Comparison of ENCODE assay signal across 35 cellular contexts in the genomic region with DNA sequence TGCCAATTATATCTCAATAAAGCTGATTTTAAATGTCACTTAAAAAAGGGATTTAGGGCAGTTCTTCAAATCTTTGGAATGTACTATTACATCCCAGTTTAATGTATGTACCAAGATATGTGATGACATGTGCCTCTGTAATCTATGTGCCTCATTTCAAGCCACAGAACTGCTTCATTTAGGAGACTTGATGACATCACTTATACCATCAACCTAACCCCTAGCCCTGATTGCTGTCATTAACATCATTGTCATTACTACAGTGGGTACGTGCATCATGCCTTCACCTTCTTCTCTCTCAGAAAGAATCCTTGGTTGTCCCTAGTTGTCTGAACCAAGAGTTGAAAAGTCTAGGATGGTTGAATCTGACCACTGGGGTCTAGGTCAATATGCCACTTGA.
DNase-seq lines count a peak whose midpoint lies in the region; ATAC-seq, FAIRE-seq and TF ChIP-seq lines count a peak whose summit lies in the region.
"Had no signal": no experiment of that assay in that cellular context is flagged by ENCODE, and none has a peak within 500 bp of the region (broad histone marks: within the 10 kb centered on the region; RNA-seq: fewer than 3 reads in every experiment).

No MANE protein-coding gene starts in this region.

- H4K5ac ChIP-seq in H1 (ENCODE audit: insufficient read length, low read depth, low read length) = no peak overlapping the region

- TF ChIP-seq EP300 in HepG2 (IDR thresholded peaks at IDR 0.05; ENCODE audit: low read depth in 2 of 2, low read length in 2 of 2) = no peak
- TF ChIP-seq EP300 in HepG2 (CRISPR knock-in tag; IDR thresholded peaks at IDR 0.05; ENCODE audit: borderline replicate concordance) = no peak
- no peak for TF ChIP-seq EP300 in H1 (IDR thresholded peaks at IDR 0.05; ENCODE audit: borderline replicate concordance in 1 of 2, low read depth in 2 of 2, low read length in 2 of 2)

- H3K23ac ChIP-seq in H1 (ENCODE audit: insufficient read length) (no peak overlapping the region), trophoblast cell (ENCODE audit: low read length) (no peak overlapping the region)

- H3K4me2 ChIP-seq in HepG2 (ENCODE audit: low read depth, low read length) (no peak overlapping the region), H1 (ENCODE audit: insufficient read depth in 1 of 2, low read depth in 2 of 2, low read length in 2 of 2) (no peak overlapping the region), trophoblast cell (ENCODE audit: low read length) (no peak overlapping the region)
- H3K4me2 ChIP-seq: A549; BLaER1; BLaER1 treated with 17β-estradiol and CSF1 and Interleukin-3, amounts not matched to agents 10 nM and 100 nM had no signal

- H2AFZ ChIP-seq in HepG2 (ENCODE audit: low read length) = no peak overlapping the region
- no peak overlapping the region for H2AFZ ChIP-seq in H1 (ENCODE audit: low read length)
- no peak overlapping the region for H2AFZ ChIP-seq in trophoblast cell (ENCODE audit: insufficient read depth, low read length, poor library complexity)

- H2AK5ac ChIP-seq in H1 (ENCODE audit: low read depth, low read length) (0 out of 2 replicates have a peak overlapping the region, but pooled peaks have one; percentile 2), trophoblast cell (ENCODE audit: low read length) (no peak overlapping the region)

- no peak overlapping the region for H3K56ac ChIP-seq in H1 (replicated peaks; ENCODE audit: insufficient read length, low read depth, low read length)

- H3K9ac ChIP-seq in HepG2 (ENCODE audit: insufficient read depth, low read depth, low read length) (no peak overlapping the region), H1 (replicated peaks in 1 of 4; ENCODE audit: extremely low read depth in 1 of 4, low read depth in 3 of 4, low read length in 3 of 4) (no peak overlapping the region), trophoblast cell (ENCODE audit: low read length) (no peak overlapping the region)
- H3K9ac ChIP-seq: BLaER1; BLaER1 treated with 17β-estradiol and CSF1 and Interleukin-3, amounts not matched to agents 10 nM and 100 nM had no signal

- no peak overlapping the region for H3K27ac ChIP-seq in HepG2 (ENCODE audit: extremely low read length, insufficient read depth, low read length)
- H3K27ac ChIP-seq in right lobe of liver = no peak overlapping the region
- H3K27ac ChIP-seq in HEK293 (ENCODE audit: extremely low read depth, low read depth, low read length) = no peak overlapping the region
- no peak overlapping the region for H3K27ac ChIP-seq in H1 (ENCODE audit: low read depth, low read length)
- H3K27ac ChIP-seq in trophoblast cell (ENCODE audit: low read depth, low read length) = no peak overlapping the region
- H3K27ac ChIP-seq: 22Rv1; A549; BLaER1; BLaER1 treated with 17β-estradiol and CSF1 and Interleukin-3, amounts not matched to agents 10 nM and 100 nM; C4-2B had no signal

- DNase-seq in HepG2 (ENCODE audit: low spot score) = no peak
- DNase-seq in right lobe of liver = no peak
- DNase-seq in H1 (ENCODE audit: low read depth in 1 of 2, low spot score in 2 of 2) = no peak
- DNase-seq in trophoblast cell = peak; percentile 45 to 53
- no peak for DNase-seq in NCI-H526 (lab: John Stamatoyannopoulos, UW)
- DNase-seq: 8988T; ACHN; AML-193; BE2C; C1 segment of cervical spinal cord; Caco-2; Calu3; CD4-positive, alpha-beta memory T cell; CD4-positive, alpha-beta T cell; CD4-positive, CD25-positive, alpha-beta regulatory T cell; CD8-positive, alpha-beta memory T cell; CD8-positive, alpha-beta T cell; COR-L47; DMS 273 treated with DMSO at 0.1 percent for 48 hours; DMS153; DMS53; DMS79; DMS79 treated with DMSO at 0.1 percent for 48 hours; DND-41; EL had no signal

- no TSS peak for BruUV-seq in HepG2 (replicated peaks; lab: Mats Ljungman, UMichigan)

- 0% methylated on average over 1 of the region's 1 CpG for WGBS in HepG2 (ENCODE audit: low lambda C conversion rate)
- WGBS in right lobe of liver (ENCODE audit: insufficient coverage, low coverage, low lambda C conversion rate, missing lambda C conversion rate) = 56% methylated on average over 1 of the region's 1 CpG
- 73% methylated on average over 1 of the region's 1 CpG; no CpG with 5 or more reads in 1 of the 2 experiments for WGBS in H1 (ENCODE audit: extremely low coverage in 1 of 2, insufficient coverage in 1 of 2, insufficient read length in 1 of 2, insufficient replicate concordance in 2 of 2, low coverage in 1 of 2, low lambda C conversion rate in 2 of 2, missing lambda C conversion rate in 1 of 2), 2 experiments
- WGBS in trophoblast cell (ENCODE audit: extremely low coverage, insufficient coverage, insufficient read length) = no CpG with 5 or more reads among the region's 1 CpG

- H3K4me3 ChIP-seq in HepG2 (replicated peaks in 1 of 3; ENCODE audit: insufficient read depth in 1 of 3, low read depth in 2 of 3, low read length in 3 of 3) (no peak overlapping the region), right lobe of liver (no peak overlapping the region), HEK293 (ENCODE audit: low read depth, low read length) (no peak overlapping the region), H1 (ENCODE audit: extremely low read depth in 1 of 4, insufficient read depth in 2 of 4, low read depth in 3 of 4, low read length in 4 of 4) (no peak overlapping the region), trophoblast cell (ENCODE audit: low read depth, low read length) (no peak overlapping the region)
- H3K4me3 ChIP-seq: A549; BLaER1; BLaER1 treated with 17β-estradiol and CSF1 and Interleukin-3, amounts not matched to agents 10 nM and 100 nM had no signal

- H3K27me3 ChIP-seq in HepG2 (ENCODE audit: control insufficient read depth in 1 of 2, insufficient read depth in 2 of 2, low read length in 2 of 2) = no peaks in the 10 kb centered on the region
- H3K27me3 ChIP-seq in right lobe of liver = no peaks in the 10 kb centered on the region
- no peaks in the 10 kb centered on the region for H3K27me3 ChIP-seq in H1 (replicated peaks in 1 of 4; ENCODE audit: control insufficient read depth in 3 of 4, extremely low read depth in 1 of 4, insufficient read depth in 3 of 4, low read length in 3 of 4)
- no peaks in the 10 kb centered on the region for H3K27me3 ChIP-seq in trophoblast cell (ENCODE audit: insufficient read depth, low read length)
- H3K27me3 ChIP-seq: BE2C; BLaER1; BLaER1 treated with 17β-estradiol and CSF1 and Interleukin-3, amounts not matched to agents 10 nM and 100 nM had no signal

- intact Hi-C loops in HepG2 (cut with micrococcal nuclease; ENCODE audit: unreplicated experiment) (no loop called here), right lobe of liver (cut with DNase I) (no loop called here)

- H3K14ac ChIP-seq in H1 (ENCODE audit: insufficient read length) = no peak overlapping the region
- H3K14ac ChIP-seq in trophoblast cell (ENCODE audit: low read length) = no peak overlapping the region

- H3K9me3 ChIP-seq in HepG2 (ENCODE audit: low read length) (no peaks in the 10 kb centered on the region), right lobe of liver (no peaks in the 10 kb centered on the region), HEK293 (ENCODE audit: control insufficient read depth, insufficient read depth, low read depth, low read length) (no peaks in the 10 kb centered on the region), H1 (ENCODE audit: insufficient read depth in 2 of 2, low read depth in 1 of 2, low read length in 1 of 2) (peaks cover 2 to 6% of the 10 kb centered on the region in 2 experiments; a peak in 1 of 4 replicates), trophoblast cell (ENCODE audit: insufficient read depth, low read depth, low read length) (no peaks in the 10 kb centered on the region)
- H3K9me3 ChIP-seq: A549, BE2C, Caco-2 had no signal

- H2BK15ac ChIP-seq in H1 (ENCODE audit: low read length) = no peak overlapping the region

- H2BK5ac ChIP-seq in H1 (ENCODE audit: low read depth, low read length) (no peak overlapping the region), trophoblast cell (ENCODE audit: low read depth, low read length, poor library complexity) (no peak overlapping the region)

- no peak overlapping the region for H4K12ac ChIP-seq in trophoblast cell (ENCODE audit: low read depth, low read length)

- no peak overlapping the region for H4K91ac ChIP-seq in H1 (replicated peaks; ENCODE audit: insufficient read length, low read length)
- no peak overlapping the region for H4K91ac ChIP-seq in trophoblast cell (ENCODE audit: low read depth, low read length)

- TF ChIP-seq POLR2A in HepG2 (IDR thresholded peaks at IDR 0.05; ENCODE audit: insufficient read depth in 1 of 2, low read depth in 2 of 2, low read length in 2 of 2) (no peak), right lobe of liver (IDR thresholded peaks at IDR 0.05) (no peak), H1 (IDR thresholded peaks at IDR 0.05; ENCODE audit: control extremely low read depth in 1 of 2, low read depth in 2 of 2, low read length in 2 of 2) (no peak)

- H3K23me2 ChIP-seq in H1 (ENCODE audit: low read depth, low read length) = peaks cover 2% of the 10 kb centered on the region; the same call in 1 of the 2 replicates

- H3K79me1 ChIP-seq in H1 (ENCODE audit: low read depth, low read length) (no peaks in the 10 kb centered on the region), trophoblast cell (ENCODE audit: low read length) (no peaks in the 10 kb centered on the region)

- H4K20me1 ChIP-seq in HepG2 (ENCODE audit: insufficient read depth, low read length) (no peaks in the 10 kb centered on the region), H1 (replicated peaks in 1 of 2; ENCODE audit: control insufficient read depth in 1 of 2, insufficient read depth in 2 of 2, low read length in 2 of 2) (no peaks in the 10 kb centered on the region)
- H4K20me1 ChIP-seq: BLaER1; BLaER1 treated with 17β-estradiol and CSF1 and Interleukin-3, amounts not matched to agents 10 nM and 100 nM had no signal

- no peaks in the 10 kb centered on the region for H3K4me1 ChIP-seq in HepG2 (ENCODE audit: insufficient read depth, low read length)
- no peaks in the 10 kb centered on the region for H3K4me1 ChIP-seq in right lobe of liver
- no peaks in the 10 kb centered on the region for H3K4me1 ChIP-seq in HEK293 (ENCODE audit: control insufficient read depth, insufficient read depth, low read length)
- H3K4me1 ChIP-seq in H1 (replicated peaks in 1 of 4; ENCODE audit: control insufficient read depth in 3 of 4, insufficient read depth in 4 of 4, low read length in 3 of 4) = no peaks in the 10 kb centered on the region
- no peaks in the 10 kb centered on the region for H3K4me1 ChIP-seq in trophoblast cell (ENCODE audit: control insufficient read depth in 1 of 2, insufficient read depth in 2 of 2, low read length in 2 of 2)
- H3K4me1 ChIP-seq: A549; BE2C; BLaER1; BLaER1 treated with 17β-estradiol and CSF1 and Interleukin-3, amounts not matched to agents 10 nM and 100 nM; Caco-2 had no signal

- POLR2A ChIA-PET in HepG2 (lab: Yijun Ruan, JAX) = no interaction called here
- POLR2A ChIA-PET in HEK293 (lab: Yijun Ruan, JAX) = no interaction called here
- POLR2A ChIA-PET in H1 (lab: Charles Lee; ENCODE audit: partially characterized antibody) = no interaction called here

- H2BK120ac ChIP-seq in H1 (replicated peaks; ENCODE audit: low read depth, low read length) (no peak overlapping the region), trophoblast cell (ENCODE audit: insufficient read depth, low read length, poor library complexity) (no peak overlapping the region)

- H3K36me3 ChIP-seq in HepG2 (replicated peaks in 1 of 2; ENCODE audit: control insufficient read depth in 1 of 2, insufficient read depth in 2 of 2, low read length in 2 of 2) (no peaks in the 10 kb centered on the region), right lobe of liver (no peaks in the 10 kb centered on the region), HEK293 (ENCODE audit: control insufficient read depth in 2 of 2, insufficient read depth in 1 of 2, low read length in 2 of 2) (no peaks in the 10 kb centered on the region), H1 (ENCODE audit: control insufficient read depth in 2 of 4, insufficient read depth in 4 of 4, low read length in 3 of 4) (no peaks in the 10 kb centered on the region), trophoblast cell (ENCODE audit: control insufficient read depth in 1 of 2, insufficient read depth in 2 of 2, low read length in 2 of 2) (no peaks in the 10 kb centered on the region)
- H3K36me3 ChIP-seq: BE2C; BLaER1; BLaER1 treated with 17β-estradiol and CSF1 and Interleukin-3, amounts not matched to agents 10 nM and 100 nM had no signal

- TF ChIP-seq CTCF in HepG2 (CRISPR knock-in tag; IDR thresholded peaks at IDR 0.05) = no peak
- no peak for TF ChIP-seq CTCF in right lobe of liver (IDR thresholded peaks at IDR 0.05)
- TF ChIP-seq CTCF in HEK293 (tag by site-specific recombination; IDR thresholded peaks at IDR 0.05) = no peak
- no peak for TF ChIP-seq CTCF in H1 (IDR thresholded peaks at IDR 0.05; ENCODE audit: control extremely low read depth in 1 of 3, insufficient read depth in 1 of 3, low read depth in 1 of 3, low read length in 3 of 3)

- TF ChIP-seq RAD21 in HepG2 (CRISPR knock-in tag; IDR thresholded peaks at IDR 0.05) = no peak
- no peak for TF ChIP-seq RAD21 in H1 (IDR thresholded peaks at IDR 0.05 in 1 of 2, conservative IDR thresholded peaks at IDR 0.05 in 1 of 2; ENCODE audit: low read depth in 2 of 2, low read length in 2 of 2)

- H3K79me2 ChIP-seq in HepG2 (ENCODE audit: insufficient read depth, low read length) (no peaks in the 10 kb centered on the region), H1 (ENCODE audit: control insufficient read depth in 1 of 2, insufficient read depth in 2 of 2, low read length in 2 of 2) (no peaks in the 10 kb centered on the region), trophoblast cell (ENCODE audit: control insufficient read depth, insufficient read depth, low read length, poor library complexity) (no peaks in the 10 kb centered on the region)

- in situ Hi-C loops in HepG2 (cut with HindIII; ENCODE audit: extremely low pct_ligation_motif_present, low pct_unique_long_range_greater_than_20kb) = no loop called here

- FAIRE-seq in HepG2 (lab: Jason Lieb, UNC) (no peak), H1 (lab: Jason Lieb, UNC) (no peak)
- FAIRE-seq: A204.1, A549, D721Med had no signal

- ATAC-seq in HepG2 (no peak), right lobe of liver (no peak), GM19463 (IDR thresholded peaks at IDR 0.05; ENCODE audit: unreplicated experiment) (no peak), HG02840 (IDR thresholded peaks at IDR 0.05; ENCODE audit: low FRiP score, unreplicated experiment) (no peak)
- ATAC-seq: A549; CD8-positive, alpha-beta T cell had no signal

- H2BK12ac ChIP-seq in H1 (ENCODE audit: low read depth, low read length) (no peak overlapping the region), trophoblast cell (ENCODE audit: low read length) (no peak overlapping the region)

- H3K18ac ChIP-seq in H1 (ENCODE audit: extremely low read depth, low read length) (no peak overlapping the region), trophoblast cell (ENCODE audit: low read length) (no peak overlapping the region)

- H2BK20ac ChIP-seq in H1 (ENCODE audit: low read length) = no peak overlapping the region

- no peak overlapping the region for H4K8ac ChIP-seq in H1 (ENCODE audit: extremely low read depth, insufficient read depth, low read length)
- H4K8ac ChIP-seq in trophoblast cell (ENCODE audit: low read depth, low read length) = no peak overlapping the region

- CTCF ChIA-PET in HepG2 (lab: Yijun Ruan, JAX; ENCODE audit: low intra/inter-chr PET ratio, low total read pairs) (no interaction called here), HEK293 (lab: Yijun Ruan, JAX) (no interaction called here), H1 (lab: Charles Lee; ENCODE audit: partially characterized antibody) (no interaction called here)

- no peak overlapping the region for H3K4ac ChIP-seq in H1 (replicated peaks; ENCODE audit: insufficient read length, low read depth, low read length)
- H3K4ac ChIP-seq in trophoblast cell (ENCODE audit: low read depth, low read length) = no peak overlapping the region

Comparison
In these comparisons a context has a peak if more than half of its experiments do, and no peak if none do; other contexts are left out.
1. DNase-seq: peak in trophoblast cell (2 of 2); none in HepG2 (single experiment), right lobe of liver (0 of 3), H1 (0 of 2) and NCI-H526 (0 of 2).
2. Of the 63 proteins assayed by ChIP-seq in both HepG2 and HEK293: peak only in HepG2: none; only in HEK293: ATF2; in both: none; in neither: 62.